ENCODE assay signal across 1 cellular context in genomic region chr3:188021502-188022040, GRCh38.
TF ChIP-seq lines count a peak whose summit lies in the region.

No MANE protein-coding gene starts in this region.

TF ChIP-seq in HepG2, 621 proteins besides CTCF, POLR2A, EP300 and RAD21 (continued from another document and continues in another):
- TF ChIP-seq, protein P1, sequence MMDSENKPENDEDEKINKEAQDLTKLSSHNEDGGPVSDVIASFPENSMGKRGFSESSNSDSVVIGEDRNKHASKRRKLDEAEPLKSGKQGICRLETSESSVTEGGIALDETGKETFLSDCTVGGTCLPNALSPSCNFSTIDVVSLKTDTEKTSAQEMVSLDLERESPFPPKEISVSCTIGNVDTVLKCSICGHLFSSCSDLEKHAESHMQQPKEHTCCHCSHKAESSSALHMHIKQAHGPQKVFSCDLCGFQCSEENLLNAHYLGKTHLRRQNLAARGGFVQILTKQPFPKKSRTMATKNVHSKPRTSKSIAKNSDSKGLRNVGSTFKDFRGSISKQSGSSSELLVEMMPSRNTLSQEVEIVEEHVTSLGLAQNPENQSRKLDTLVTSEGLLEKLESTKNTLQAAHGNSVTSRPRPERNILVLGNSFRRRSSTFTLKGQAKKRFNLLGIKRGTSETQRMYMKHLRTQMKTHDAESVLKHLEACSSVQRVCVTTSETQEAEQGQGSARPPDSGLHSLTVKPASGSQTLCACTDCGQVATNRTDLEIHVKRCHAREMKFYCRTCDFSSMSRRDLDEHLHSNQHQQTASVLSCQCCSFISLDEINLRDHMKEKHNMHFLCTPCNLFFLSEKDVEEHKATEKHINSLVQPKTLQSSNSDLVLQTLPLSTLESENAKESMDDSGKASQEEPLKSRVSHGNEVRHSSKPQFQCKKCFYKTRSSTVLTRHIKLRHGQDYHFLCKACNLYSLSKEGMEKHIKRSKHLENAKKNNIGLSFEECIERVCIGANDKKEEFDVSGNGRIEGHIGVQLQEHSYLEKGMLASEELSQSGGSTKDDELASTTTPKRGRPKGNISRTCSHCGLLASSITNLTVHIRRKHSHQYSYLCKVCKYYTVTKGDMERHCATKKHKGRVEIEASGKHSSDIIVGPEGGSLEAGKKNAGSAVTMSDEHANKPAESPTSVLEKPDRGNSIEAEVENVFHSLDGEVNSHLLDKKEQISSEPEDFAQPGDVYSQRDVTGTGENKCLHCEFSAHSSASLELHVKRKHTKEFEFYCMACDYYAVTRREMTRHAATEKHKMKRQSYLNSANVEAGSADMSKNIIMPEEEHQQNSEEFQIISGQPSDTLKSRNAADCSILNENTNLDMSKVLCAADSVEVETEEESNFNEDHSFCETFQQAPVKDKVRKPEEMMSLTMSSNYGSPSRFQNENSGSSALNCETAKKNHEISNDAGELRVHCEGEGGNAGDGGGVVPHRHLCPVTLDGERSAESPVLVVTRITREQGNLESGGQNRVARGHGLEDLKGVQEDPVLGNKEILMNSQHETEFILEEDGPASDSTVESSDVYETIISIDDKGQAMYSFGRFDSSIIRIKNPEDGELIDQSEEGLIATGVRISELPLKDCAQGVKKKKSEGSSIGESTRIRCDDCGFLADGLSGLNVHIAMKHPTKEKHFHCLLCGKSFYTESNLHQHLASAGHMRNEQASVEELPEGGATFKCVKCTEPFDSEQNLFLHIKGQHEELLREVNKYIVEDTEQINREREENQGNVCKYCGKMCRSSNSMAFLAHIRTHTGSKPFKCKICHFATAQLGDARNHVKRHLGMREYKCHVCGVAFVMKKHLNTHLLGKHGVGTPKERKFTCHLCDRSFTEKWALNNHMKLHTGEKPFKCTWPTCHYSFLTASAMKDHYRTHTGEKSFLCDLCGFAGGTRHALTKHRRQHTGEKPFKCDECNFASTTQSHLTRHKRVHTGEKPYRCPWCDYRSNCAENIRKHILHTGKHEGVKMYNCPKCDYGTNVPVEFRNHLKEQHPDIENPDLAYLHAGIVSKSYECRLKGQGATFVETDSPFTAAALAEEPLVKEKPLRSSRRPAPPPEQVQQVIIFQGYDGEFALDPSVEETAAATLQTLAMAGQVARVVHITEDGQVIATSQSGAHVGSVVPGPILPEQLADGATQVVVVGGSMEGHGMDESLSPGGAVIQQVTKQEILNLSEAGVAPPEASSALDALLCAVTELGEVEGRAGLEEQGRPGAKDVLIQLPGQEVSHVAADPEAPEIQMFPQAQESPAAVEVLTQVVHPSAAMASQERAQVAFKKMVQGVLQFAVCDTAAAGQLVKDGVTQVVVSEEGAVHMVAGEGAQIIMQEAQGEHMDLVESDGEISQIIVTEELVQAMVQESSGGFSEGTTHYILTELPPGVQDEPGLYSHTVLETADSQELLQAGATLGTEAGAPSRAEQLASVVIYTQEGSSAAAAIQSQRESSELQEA (CRISPR knock-in tag; IDR thresholded peaks at IDR 0.05; ENCODE audit: not compliant biosample characterization): no peak
- no peak for TF ChIP-seq HNRNPH1 (optimal IDR thresholded peaks at IDR 0.05; ENCODE audit: low read depth, low read length)
- peak in 1 of 2 experiments; percentile 18; a peak in 1 of 4 replicates for TF ChIP-seq ATF4 (CRISPR knock-in tag; IDR thresholded peaks at IDR 0.05)
- TF ChIP-seq TARDBP (CRISPR knock-in tag; IDR thresholded peaks at IDR 0.05): no peak
- no peak for TF ChIP-seq ZNF354B (CRISPR knock-in tag; IDR thresholded peaks at IDR 0.05)
- no peak for TF ChIP-seq PLRG1 (conservative IDR thresholded peaks at IDR 0.05)
- no peak for TF ChIP-seq ZNF17 (CRISPR knock-in tag; IDR thresholded peaks at IDR 0.05)
- TF ChIP-seq MAZ (IDR thresholded peaks at IDR 0.05; ENCODE audit: borderline replicate concordance, low read depth, low read length): no peak
- TF ChIP-seq MAZ (CRISPR knock-in tag; IDR thresholded peaks at IDR 0.05; ENCODE audit: low read depth): no peak
- no peak for TF ChIP-seq LCORL (IDR thresholded peaks at IDR 0.05)
- TF ChIP-seq LCORL (CRISPR knock-in tag; IDR thresholded peaks at IDR 0.05): peak; percentile 73; the same call in 1 of the 2 replicates
- TF ChIP-seq GATAD2A (CRISPR knock-in tag; IDR thresholded peaks at IDR 0.05): peak; percentile 91
- 0 out of 2 replicates have a peak, but pooled peaks have one; percentile 42 for TF ChIP-seq ZNF205 (CRISPR knock-in tag; IDR thresholded peaks at IDR 0.05)
- TF ChIP-seq, protein P2, sequence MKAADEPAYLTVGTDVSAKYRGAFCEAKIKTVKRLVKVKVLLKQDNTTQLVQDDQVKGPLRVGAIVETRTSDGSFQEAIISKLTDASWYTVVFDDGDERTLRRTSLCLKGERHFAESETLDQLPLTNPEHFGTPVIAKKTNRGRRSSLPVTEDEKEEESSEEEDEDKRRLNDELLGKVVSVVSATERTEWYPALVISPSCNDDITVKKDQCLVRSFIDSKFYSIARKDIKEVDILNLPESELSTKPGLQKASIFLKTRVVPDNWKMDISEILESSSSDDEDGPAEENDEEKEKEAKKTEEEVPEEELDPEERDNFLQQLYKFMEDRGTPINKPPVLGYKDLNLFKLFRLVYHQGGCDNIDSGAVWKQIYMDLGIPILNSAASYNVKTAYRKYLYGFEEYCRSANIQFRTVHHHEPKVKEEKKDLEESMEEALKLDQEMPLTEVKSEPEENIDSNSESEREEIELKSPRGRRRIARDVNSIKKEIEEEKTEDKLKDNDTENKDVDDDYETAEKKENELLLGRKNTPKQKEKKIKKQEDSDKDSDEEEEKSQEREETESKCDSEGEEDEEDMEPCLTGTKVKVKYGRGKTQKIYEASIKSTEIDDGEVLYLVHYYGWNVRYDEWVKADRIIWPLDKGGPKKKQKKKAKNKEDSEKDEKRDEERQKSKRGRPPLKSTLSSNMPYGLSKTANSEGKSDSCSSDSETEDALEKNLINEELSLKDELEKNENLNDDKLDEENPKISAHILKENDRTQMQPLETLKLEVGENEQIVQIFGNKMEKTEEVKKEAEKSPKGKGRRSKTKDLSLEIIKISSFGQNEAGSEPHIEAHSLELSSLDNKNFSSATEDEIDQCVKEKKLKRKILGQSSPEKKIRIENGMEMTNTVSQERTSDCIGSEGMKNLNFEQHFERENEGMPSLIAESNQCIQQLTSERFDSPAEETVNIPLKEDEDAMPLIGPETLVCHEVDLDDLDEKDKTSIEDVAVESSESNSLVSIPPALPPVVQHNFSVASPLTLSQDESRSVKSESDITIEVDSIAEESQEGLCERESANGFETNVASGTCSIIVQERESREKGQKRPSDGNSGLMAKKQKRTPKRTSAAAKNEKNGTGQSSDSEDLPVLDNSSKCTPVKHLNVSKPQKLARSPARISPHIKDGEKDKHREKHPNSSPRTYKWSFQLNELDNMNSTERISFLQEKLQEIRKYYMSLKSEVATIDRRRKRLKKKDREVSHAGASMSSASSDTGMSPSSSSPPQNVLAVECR (CRISPR knock-in tag; IDR thresholded peaks at IDR 0.05; ENCODE audit: borderline replicate concordance): no peak; the same call in 1 of the 2 replicates
- no peak for TF ChIP-seq ZNF101 (CRISPR knock-in tag; IDR thresholded peaks at IDR 0.05; ENCODE audit: borderline replicate concordance, low read depth)
- no peak for TF ChIP-seq ZNF713 (CRISPR knock-in tag; IDR thresholded peaks at IDR 0.05)
- TF ChIP-seq CREB3 (CRISPR knock-in tag; IDR thresholded peaks at IDR 0.05): no peak
- TF ChIP-seq ZNF333 (CRISPR knock-in tag; IDR thresholded peaks at IDR 0.05; ENCODE audit: borderline replicate concordance): no peak
- no peak for TF ChIP-seq ZNF10 (CRISPR knock-in tag; IDR thresholded peaks at IDR 0.05; ENCODE audit: borderline replicate concordance, low read depth)
- no peak for TF ChIP-seq MAF1 (CRISPR knock-in tag; IDR thresholded peaks at IDR 0.05; ENCODE audit: borderline replicate concordance)
- TF ChIP-seq CEBPZ (IDR thresholded peaks at IDR 0.05; ENCODE audit: low read length): no peak
- peak; percentile 49; the same call in 1 of the 2 replicates for TF ChIP-seq ZFP90 (CRISPR knock-in tag; IDR thresholded peaks at IDR 0.05; ENCODE audit: borderline replicate concordance)
- TF ChIP-seq ZFY (CRISPR knock-in tag; IDR thresholded peaks at IDR 0.05): 0 out of 2 replicates have a peak, but pooled peaks have one; percentile 29
- no peak for TF ChIP-seq ZNF510 (CRISPR knock-in tag; IDR thresholded peaks at IDR 0.05; ENCODE audit: low read depth)
- TF ChIP-seq ZBTB7A (CRISPR knock-in tag; IDR thresholded peaks at IDR 0.05): no peak; the same call in 1 of the 2 replicates
- TF ChIP-seq MIER2 (CRISPR knock-in tag; IDR thresholded peaks at IDR 0.05): no peak
- no peak for TF ChIP-seq SNAPC2 (CRISPR knock-in tag; IDR thresholded peaks at IDR 0.05)
- TF ChIP-seq NFIB (CRISPR knock-in tag; IDR thresholded peaks at IDR 0.05; ENCODE audit: borderline replicate concordance): no peak
- TF ChIP-seq ZNF782 (CRISPR knock-in tag; IDR thresholded peaks at IDR 0.05; ENCODE audit: borderline replicate concordance): no peak
- no peak for TF ChIP-seq ESRRA (CRISPR knock-in tag; IDR thresholded peaks at IDR 0.05; ENCODE audit: low read depth)
- no peak for TF ChIP-seq HOXD1 (CRISPR knock-in tag; IDR thresholded peaks at IDR 0.05)
- no peak for TF ChIP-seq KLF11 (CRISPR knock-in tag; IDR thresholded peaks at IDR 0.05)
- peak; percentile 46 for TF ChIP-seq SAP130 (CRISPR knock-in tag; IDR thresholded peaks at IDR 0.05; ENCODE audit: low read depth)
- no peak for TF ChIP-seq ZNF317 (CRISPR knock-in tag; IDR thresholded peaks at IDR 0.05)
- no peak for TF ChIP-seq ZNF616 (CRISPR knock-in tag; IDR thresholded peaks at IDR 0.05; ENCODE audit: low read depth)
- peak; percentile 19; the same call in 1 of the 2 replicates for TF ChIP-seq ZNF614 (CRISPR knock-in tag; IDR thresholded peaks at IDR 0.05; ENCODE audit: borderline replicate concordance)
- peak; percentile 67; the same call in 1 of the 2 replicates for TF ChIP-seq NKX3-1 (CRISPR knock-in tag; IDR thresholded peaks at IDR 0.05)
- TF ChIP-seq ZNF431 (CRISPR knock-in tag; IDR thresholded peaks at IDR 0.05; ENCODE audit: borderline replicate concordance, low read depth): peak; percentile 68; the same call in 1 of the 2 replicates
- TF ChIP-seq CENPX (CRISPR knock-in tag; IDR thresholded peaks at IDR 0.05): no peak
- TF ChIP-seq TAF15 (IDR thresholded peaks at IDR 0.05; ENCODE audit: low read depth, low read length, poor library complexity, severe bottlenecking): no peak
- no peak for TF ChIP-seq ZNF597 (CRISPR knock-in tag; IDR thresholded peaks at IDR 0.05)
- no peak for TF ChIP-seq ZNF746 (CRISPR knock-in tag; IDR thresholded peaks at IDR 0.05)
- TF ChIP-seq, protein P3, sequence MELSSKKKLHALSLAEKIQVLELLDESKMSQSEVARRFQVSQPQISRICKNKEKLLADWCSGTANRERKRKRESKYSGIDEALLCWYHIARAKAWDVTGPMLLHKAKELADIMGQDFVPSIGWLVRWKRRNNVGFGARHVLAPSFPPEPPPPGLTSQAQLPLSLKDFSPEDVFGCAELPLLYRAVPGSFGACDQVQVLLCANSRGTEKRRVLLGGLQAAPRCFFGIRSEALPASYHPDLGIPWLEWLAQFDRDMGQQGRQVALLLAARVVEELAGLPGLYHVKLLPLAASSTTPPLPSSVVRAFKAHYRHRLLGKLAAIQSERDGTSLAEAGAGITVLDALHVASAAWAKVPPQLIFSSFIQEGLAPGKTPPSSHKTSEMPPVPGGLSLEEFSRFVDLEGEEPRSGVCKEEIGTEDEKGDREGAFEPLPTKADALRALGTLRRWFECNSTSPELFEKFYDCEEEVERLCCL (CRISPR knock-in tag; IDR thresholded peaks at IDR 0.05; ENCODE audit: borderline replicate concordance): no peak
- no peak for TF ChIP-seq ZBTB21 (CRISPR knock-in tag; IDR thresholded peaks at IDR 0.05)
- TF ChIP-seq FOXA3 (CRISPR knock-in tag; IDR thresholded peaks at IDR 0.05): peak; percentile 94
- TF ChIP-seq KAT7 (CRISPR knock-in tag; IDR thresholded peaks at IDR 0.05; ENCODE audit: borderline replicate concordance): peak; percentile 50; the same call in 1 of the 2 replicates
- no peak for TF ChIP-seq RORA (CRISPR knock-in tag; IDR thresholded peaks at IDR 0.05)
- no peak for TF ChIP-seq ZFP62 (CRISPR knock-in tag; IDR thresholded peaks at IDR 0.05)
- TF ChIP-seq RFXAP (CRISPR knock-in tag; IDR thresholded peaks at IDR 0.05; ENCODE audit: borderline replicate concordance): no peak
